In the genomic region with DNA sequence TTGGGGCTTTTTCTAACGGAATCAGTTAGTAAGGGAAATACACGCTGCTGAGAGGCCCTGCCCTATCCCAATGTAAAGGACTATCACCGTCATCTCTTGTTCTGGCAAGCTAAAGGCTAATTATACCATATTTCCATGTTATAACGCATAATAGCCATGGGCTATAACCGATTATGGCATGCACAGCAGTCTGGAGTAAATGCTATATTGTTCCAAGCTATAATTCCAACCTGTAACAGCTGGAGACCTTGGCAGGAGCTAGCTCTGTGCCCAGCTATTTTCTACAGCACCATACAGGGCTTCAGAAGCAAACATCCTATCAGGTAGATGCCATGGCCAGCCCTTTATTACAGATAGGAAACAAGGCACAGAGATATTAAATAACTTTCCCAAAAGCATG, we compare ENCODE assay signal across 1 cellular context.
TF ChIP-seq lines count a peak whose summit lies in the region.

No MANE protein-coding gene starts in this region.

TF ChIP-seq in HepG2, 621 proteins besides CTCF, POLR2A, EP300 and RAD21 (continued from another document):
- TF ChIP-seq, protein P1, sequence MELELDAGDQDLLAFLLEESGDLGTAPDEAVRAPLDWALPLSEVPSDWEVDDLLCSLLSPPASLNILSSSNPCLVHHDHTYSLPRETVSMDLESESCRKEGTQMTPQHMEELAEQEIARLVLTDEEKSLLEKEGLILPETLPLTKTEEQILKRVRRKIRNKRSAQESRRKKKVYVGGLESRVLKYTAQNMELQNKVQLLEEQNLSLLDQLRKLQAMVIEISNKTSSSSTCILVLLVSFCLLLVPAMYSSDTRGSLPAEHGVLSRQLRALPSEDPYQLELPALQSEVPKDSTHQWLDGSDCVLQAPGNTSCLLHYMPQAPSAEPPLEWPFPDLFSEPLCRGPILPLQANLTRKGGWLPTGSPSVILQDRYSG (CRISPR knock-in tag; IDR thresholded peaks at IDR 0.05), result no peak
- no peak for TF ChIP-seq ZNF326 (CRISPR knock-in tag; IDR thresholded peaks at IDR 0.05; ENCODE audit: borderline replicate concordance)
TF ChIP-seq in HepG2: peak in this region for 0.
